In genomic region chr9:133738039-133738805, GRCh38 we compare ENCODE assay signal across 1 cellular context.
TF ChIP-seq lines count a peak whose summit lies in the region.

Gene SARDH (minus strand): TSS chr9:133738352. CDS start chr9:133734173, 4,179 bp downstream.

TF ChIP-seq in HepG2, 621 proteins besides CTCF, POLR2A, EP300 and RAD21 (continued from another document and continues in another):
- TF ChIP-seq ZNF775 (CRISPR knock-in tag; IDR thresholded peaks at IDR 0.05; ENCODE audit: borderline replicate concordance) (no peak), ZKSCAN8 (CRISPR knock-in tag; IDR thresholded peaks at IDR 0.05; ENCODE audit: borderline replicate concordance) (no peak), ZFAT (CRISPR knock-in tag; conservative IDR thresholded peaks at IDR 0.05) (no peak), GATAD1 (CRISPR knock-in tag; IDR thresholded peaks at IDR 0.05) (peak; percentile 48; the same call in 1 of the 2 replicates), YY1 (IDR thresholded peaks at IDR 0.05; ENCODE audit: insufficient read depth, insufficient replicate concordance, low read depth, low read length) (peak; percentile 9), CCDC6 (CRISPR knock-in tag; IDR thresholded peaks at IDR 0.05) (no peak), ZMYM3 (CRISPR knock-in tag; IDR thresholded peaks at IDR 0.05) (no peak; the same call in 1 of the 2 replicates), MXD3 (CRISPR knock-in tag; IDR thresholded peaks at IDR 0.05) (0 out of 2 replicates have a peak, but pooled peaks have one; percentile 22), ZSCAN12 (CRISPR knock-in tag; IDR thresholded peaks at IDR 0.05) (no peak), ZNF552 (CRISPR knock-in tag; IDR thresholded peaks at IDR 0.05; ENCODE audit: borderline replicate concordance) (no peak), KAT8 (CRISPR knock-in tag; IDR thresholded peaks at IDR 0.05) (peak; percentile 79), PHF21A (CRISPR knock-in tag; IDR thresholded peaks at IDR 0.05) (peak; percentile 68), PREB (CRISPR knock-in tag; IDR thresholded peaks at IDR 0.05) (no peak), ZNF772 (CRISPR knock-in tag; IDR thresholded peaks at IDR 0.05) (0 out of 2 replicates have a peak, but pooled peaks have one; percentile 26), CREB1 (IDR thresholded peaks at IDR 0.05) (no peak), CREB1 (CRISPR knock-in tag; IDR thresholded peaks at IDR 0.05) (no peak), HOXA9 (CRISPR knock-in tag; IDR thresholded peaks at IDR 0.05; ENCODE audit: borderline replicate concordance) (no peak), FUBP1 (CRISPR knock-in tag; IDR thresholded peaks at IDR 0.05; ENCODE audit: borderline replicate concordance) (no peak), RELA (CRISPR knock-in tag; IDR thresholded peaks at IDR 0.05) (no peak; the same call in 1 of the 2 replicates), CREB3 (CRISPR knock-in tag; IDR thresholded peaks at IDR 0.05) (no peak), AGO2 (optimal IDR thresholded peaks at IDR 0.05; ENCODE audit: low read depth, low read length) (peak; percentile 67), ZNF780A (CRISPR knock-in tag; IDR thresholded peaks at IDR 0.05) (no peak), ZNF83 (CRISPR knock-in tag; IDR thresholded peaks at IDR 0.05; ENCODE audit: borderline replicate concordance) (0 out of 2 replicates have a peak, but pooled peaks have one; percentile 68), CAMTA2 (CRISPR knock-in tag; IDR thresholded peaks at IDR 0.05; ENCODE audit: borderline replicate concordance) (0 out of 2 replicates have a peak, but pooled peaks have one; percentile 62), REPIN1 (CRISPR knock-in tag; IDR thresholded peaks at IDR 0.05; ENCODE audit: borderline replicate concordance, low read depth) (peak; percentile 14; the same call in 1 of the 2 replicates), ZNF546 (CRISPR knock-in tag; conservative IDR thresholded peaks at IDR 0.05) (no peak), ZNF180 (CRISPR knock-in tag; IDR thresholded peaks at IDR 0.05; ENCODE audit: borderline replicate concordance, low read depth) (no peak), HHEX (CRISPR knock-in tag; IDR thresholded peaks at IDR 0.05) (no peak), NFIB (CRISPR knock-in tag; IDR thresholded peaks at IDR 0.05; ENCODE audit: borderline replicate concordance) (no peak), PAX8 (CRISPR knock-in tag; IDR thresholded peaks at IDR 0.05; ENCODE audit: borderline replicate concordance) (no peak), ZNF589 (CRISPR knock-in tag; conservative IDR thresholded peaks at IDR 0.05) (no peak), ZBTB40 (IDR thresholded peaks at IDR 0.05) (no peak), ZBTB40 (CRISPR knock-in tag; IDR thresholded peaks at IDR 0.05) (no peak), MLLT10 (CRISPR knock-in tag; IDR thresholded peaks at IDR 0.05) (no peak), ZNF17 (CRISPR knock-in tag; IDR thresholded peaks at IDR 0.05) (no peak), CEBPB (IDR thresholded peaks at IDR 0.05; ENCODE audit: borderline replicate concordance, low read depth, low read length) (no peak), TRAFD1 (CRISPR knock-in tag; IDR thresholded peaks at IDR 0.05; ENCODE audit: borderline replicate concordance) (no peak), ZNF792 (CRISPR knock-in tag; IDR thresholded peaks at IDR 0.05) (peak; percentile 22; the same call in 1 of the 2 replicates), ZNF333 (CRISPR knock-in tag; IDR thresholded peaks at IDR 0.05; ENCODE audit: borderline replicate concordance) (peak; percentile 94; the same call in 1 of the 2 replicates), RFX3 (CRISPR knock-in tag; IDR thresholded peaks at IDR 0.05) (no peak), TMF1 (CRISPR knock-in tag; IDR thresholded peaks at IDR 0.05; ENCODE audit: low read depth) (no peak), ZNF282 (IDR thresholded peaks at IDR 0.05; ENCODE audit: partially characterized antibody) (no peak), SIN3B (IDR thresholded peaks at IDR 0.05; ENCODE audit: low read length) (no peak), ZNF20 (CRISPR knock-in tag; IDR thresholded peaks at IDR 0.05) (no peak), ARNT2 (CRISPR knock-in tag; IDR thresholded peaks at IDR 0.05; ENCODE audit: low read depth) (no peak), ZNF7 (CRISPR knock-in tag; IDR thresholded peaks at IDR 0.05) (no peak)
